In genomic region chr4:95155759-95156451, GRCh38 we compare ENCODE assay signal across 8 cellular contexts.
DNase-seq lines count a peak whose midpoint lies in the region; ATAC-seq and TF ChIP-seq lines count a peak whose summit lies in the region.

No MANE protein-coding gene starts in this region.

- no peak overlapping the region for H3K27ac ChIP-seq in RWPE1
- H3K27ac ChIP-seq in esophagus muscularis mucosa (replicated peaks in 1 of 4): no peak overlapping the region
- no peak overlapping the region for H3K27ac ChIP-seq in psoas muscle

- H3K4me1 ChIP-seq in esophagus muscularis mucosa (no peaks in the 10 kb centered on the region), psoas muscle (no peaks in the 10 kb centered on the region)

- CTCF ChIA-PET in RWPE1 (lab: Yijun Ruan, JAX): interaction anchor here (0.5 to 0.7 kb wide), 3 partner anchors 26 to 1812 kb away, joined by 3 to 4 read pairs (median 3); no protein-coding TSS in a partner anchor

- ATAC-seq in HG02759 (IDR thresholded peaks at IDR 0.05; ENCODE audit: unreplicated experiment): peak; percentile 48
- ATAC-seq in psoas muscle: no peak

- peaks cover 0 to 11% (median 2%) of the 10 kb centered on the region in 4 donors for H3K36me3 ChIP-seq in esophagus muscularis mucosa
- peaks cover 0 to 23% of the 10 kb centered on the region in 2 donors for H3K36me3 ChIP-seq in psoas muscle (ENCODE audit: insufficient read depth in 1 of 2, low read depth in 1 of 2)

- POLR2A ChIA-PET in RWPE1 (lab: Yijun Ruan, JAX; ENCODE audit: low non-redundant PET): no interaction called here

- WGBS in esophagus muscularis mucosa: 80% methylated on average over 2 of the region's 2 CpGs
- WGBS in psoas muscle, 3 donors: 82 to 87% (median 86%) methylated on average over 2 of the region's 2 CpGs

- no peak for TF ChIP-seq POLR2A in esophagus muscularis mucosa (IDR thresholded peaks at IDR 0.05; ENCODE audit: low read depth)

- intact Hi-C loops in esophagus muscularis mucosa (cut with DNase I): no loop called here
- intact Hi-C loops in psoas muscle (cut with DNase I): no loop called here

- no peaks in the 10 kb centered on the region for H3K9me3 ChIP-seq in esophagus muscularis mucosa
- H3K9me3 ChIP-seq in psoas muscle: no peaks in the 10 kb centered on the region

- H3K27me3 ChIP-seq in esophagus muscularis mucosa: no peaks in the 10 kb centered on the region
- no peaks in the 10 kb centered on the region for H3K27me3 ChIP-seq in psoas muscle (ENCODE audit: insufficient read depth in 3 of 3, low read length in 2 of 3)

- H3K4me3 ChIP-seq in esophagus muscularis mucosa (no peak overlapping the region), psoas muscle (no peak overlapping the region)

- DNase-seq in A172 (ENCODE audit: low spot score): peak; percentile 13
- peak; percentile 39 for DNase-seq in EH (ENCODE audit: low read depth)
- DNase-seq in RWPE1 (ENCODE audit: low spot score): peak; percentile 45
- no peak for DNase-seq in esophagus muscularis mucosa (ENCODE audit: extremely low spot score)
- no peak for DNase-seq in psoas muscle
- no peak for DNase-seq in ecto neural progenitor cell (ENCODE audit: low spot score)
- no peak for DNase-seq in NCI-H2196 treated with DMSO at 0.1 percent for 48 hours (lab: John Stamatoyannopoulos, UW; ENCODE audit: unreplicated experiment)

- no peak for TF ChIP-seq EP300 in esophagus muscularis mucosa (IDR thresholded peaks at IDR 0.05)

- TF ChIP-seq CTCF in RWPE1 (conservative IDR thresholded peaks at IDR 0.05; ENCODE audit: low read depth) (peak; percentile 61), esophagus muscularis mucosa (IDR thresholded peaks at IDR 0.05) (peak; percentile 19 to 45 (median 40)), psoas muscle (IDR thresholded peaks at IDR 0.05) (peak; percentile 45)

Comparison
In these comparisons a context has a peak if more than half of its experiments do, and no peak if none do; other contexts are left out.
1. DNase-seq: peak in A172 (single experiment), EH (single experiment) and RWPE1 (single experiment); none in esophagus muscularis mucosa (single experiment), psoas muscle (0 of 2), ecto neural progenitor cell (single experiment) and NCI-H2196 treated with DMSO at 0.1 percent for 48 hours (single experiment).
2. Peak in every context shown above with its lines, with median percentiles within 50 percentile points of each other: CTCF ChIP-seq.